Comparison of ENCODE assay signal across 1 cellular context in genomic region chr7:38545977-38546376, GRCh38.
TF ChIP-seq lines count a peak whose summit lies in the region.

No MANE protein-coding gene starts in this region.

TF ChIP-seq in WTC11, 78 proteins besides CTCF, POLR2A, EP300 and RAD21 (continued from another document):
- no peak for TF ChIP-seq GRHL2 (CRISPR knock-in tag; IDR thresholded peaks at IDR 0.05; ENCODE audit: insufficient replicate concordance, severe bottlenecking)
- TF ChIP-seq ZNF423 (CRISPR knock-in tag; IDR thresholded peaks at IDR 0.05): no peak
- TF ChIP-seq CBFB (CRISPR knock-in tag; IDR thresholded peaks at IDR 0.05; ENCODE audit: low read depth): no peak
- TF ChIP-seq MAX (CRISPR knock-in tag; IDR thresholded peaks at IDR 0.05): no peak
- TF ChIP-seq IRF1 (CRISPR knock-in tag; IDR thresholded peaks at IDR 0.05): no peak
- TF ChIP-seq RORB (CRISPR knock-in tag; IDR thresholded peaks at IDR 0.05): no peak
- TF ChIP-seq JAZF1 (CRISPR knock-in tag; IDR thresholded peaks at IDR 0.05): no peak
- no peak for TF ChIP-seq ZNF232 (CRISPR knock-in tag; IDR thresholded peaks at IDR 0.05)
